In the genomic region with DNA sequence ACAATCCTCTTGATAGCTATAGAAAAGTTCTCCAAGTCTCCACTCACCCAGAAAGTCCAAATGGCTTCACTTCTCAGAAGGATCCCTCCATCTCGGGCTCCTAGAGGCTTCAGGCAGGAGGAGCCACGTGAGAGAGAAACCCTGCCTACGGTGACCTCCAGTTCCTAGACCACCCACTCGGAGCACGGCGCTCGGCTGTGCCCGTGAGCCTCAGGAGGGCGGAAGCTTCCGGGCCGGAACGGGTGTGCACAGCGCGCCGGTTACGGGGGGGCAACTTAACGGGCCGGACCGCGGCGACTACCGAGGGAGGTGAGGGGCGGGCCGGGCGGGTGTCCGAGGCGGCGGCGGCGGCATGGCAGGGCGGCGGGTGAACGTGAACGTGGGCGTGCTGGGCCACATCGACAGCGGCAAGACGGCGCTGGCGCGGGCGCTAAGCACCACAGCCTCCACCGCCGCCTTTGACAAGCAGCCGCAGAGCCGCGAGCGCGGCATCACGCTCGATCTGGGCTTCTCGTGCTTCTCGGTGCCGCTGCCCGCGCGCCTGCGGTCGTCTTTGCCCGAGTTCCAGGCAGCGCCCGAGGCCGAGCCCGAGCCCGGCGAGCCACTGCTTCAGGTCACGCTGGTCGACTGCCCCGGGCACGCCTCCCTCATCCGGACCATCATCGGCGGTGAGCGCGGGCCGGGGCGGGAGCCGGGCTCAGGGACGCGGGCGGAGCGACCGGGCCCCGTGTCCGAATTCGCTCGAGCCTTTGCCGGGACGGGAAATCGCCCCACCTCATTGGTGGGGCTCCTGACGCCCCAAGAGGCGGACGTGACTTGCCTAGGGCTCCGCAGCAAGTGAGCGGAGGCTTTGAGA, we compare ENCODE assay signal across 1 cellular context.
A peak's percentile ranks its signal among the peaks of the same experiment; 100 is the strongest.
TF ChIP-seq lines count a peak whose summit lies in the region.

A gene with protein sequence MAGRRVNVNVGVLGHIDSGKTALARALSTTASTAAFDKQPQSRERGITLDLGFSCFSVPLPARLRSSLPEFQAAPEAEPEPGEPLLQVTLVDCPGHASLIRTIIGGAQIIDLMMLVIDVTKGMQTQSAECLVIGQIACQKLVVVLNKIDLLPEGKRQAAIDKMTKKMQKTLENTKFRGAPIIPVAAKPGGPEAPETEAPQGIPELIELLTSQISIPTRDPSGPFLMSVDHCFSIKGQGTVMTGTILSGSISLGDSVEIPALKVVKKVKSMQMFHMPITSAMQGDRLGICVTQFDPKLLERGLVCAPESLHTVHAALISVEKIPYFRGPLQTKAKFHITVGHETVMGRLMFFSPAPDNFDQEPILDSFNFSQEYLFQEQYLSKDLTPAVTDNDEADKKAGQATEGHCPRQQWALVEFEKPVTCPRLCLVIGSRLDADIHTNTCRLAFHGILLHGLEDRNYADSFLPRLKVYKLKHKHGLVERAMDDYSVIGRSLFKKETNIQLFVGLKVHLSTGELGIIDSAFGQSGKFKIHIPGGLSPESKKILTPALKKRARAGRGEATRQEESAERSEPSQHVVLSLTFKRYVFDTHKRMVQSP (plus strand): TSS at position 326 of the 856 bp plus-strand sequence. CDS start 27 bp downstream, at position 353.

TF ChIP-seq in HepG2, 621 proteins besides CTCF, POLR2A, EP300 and RAD21 (continued from another document and continues in another):
- TF ChIP-seq, protein P1, sequence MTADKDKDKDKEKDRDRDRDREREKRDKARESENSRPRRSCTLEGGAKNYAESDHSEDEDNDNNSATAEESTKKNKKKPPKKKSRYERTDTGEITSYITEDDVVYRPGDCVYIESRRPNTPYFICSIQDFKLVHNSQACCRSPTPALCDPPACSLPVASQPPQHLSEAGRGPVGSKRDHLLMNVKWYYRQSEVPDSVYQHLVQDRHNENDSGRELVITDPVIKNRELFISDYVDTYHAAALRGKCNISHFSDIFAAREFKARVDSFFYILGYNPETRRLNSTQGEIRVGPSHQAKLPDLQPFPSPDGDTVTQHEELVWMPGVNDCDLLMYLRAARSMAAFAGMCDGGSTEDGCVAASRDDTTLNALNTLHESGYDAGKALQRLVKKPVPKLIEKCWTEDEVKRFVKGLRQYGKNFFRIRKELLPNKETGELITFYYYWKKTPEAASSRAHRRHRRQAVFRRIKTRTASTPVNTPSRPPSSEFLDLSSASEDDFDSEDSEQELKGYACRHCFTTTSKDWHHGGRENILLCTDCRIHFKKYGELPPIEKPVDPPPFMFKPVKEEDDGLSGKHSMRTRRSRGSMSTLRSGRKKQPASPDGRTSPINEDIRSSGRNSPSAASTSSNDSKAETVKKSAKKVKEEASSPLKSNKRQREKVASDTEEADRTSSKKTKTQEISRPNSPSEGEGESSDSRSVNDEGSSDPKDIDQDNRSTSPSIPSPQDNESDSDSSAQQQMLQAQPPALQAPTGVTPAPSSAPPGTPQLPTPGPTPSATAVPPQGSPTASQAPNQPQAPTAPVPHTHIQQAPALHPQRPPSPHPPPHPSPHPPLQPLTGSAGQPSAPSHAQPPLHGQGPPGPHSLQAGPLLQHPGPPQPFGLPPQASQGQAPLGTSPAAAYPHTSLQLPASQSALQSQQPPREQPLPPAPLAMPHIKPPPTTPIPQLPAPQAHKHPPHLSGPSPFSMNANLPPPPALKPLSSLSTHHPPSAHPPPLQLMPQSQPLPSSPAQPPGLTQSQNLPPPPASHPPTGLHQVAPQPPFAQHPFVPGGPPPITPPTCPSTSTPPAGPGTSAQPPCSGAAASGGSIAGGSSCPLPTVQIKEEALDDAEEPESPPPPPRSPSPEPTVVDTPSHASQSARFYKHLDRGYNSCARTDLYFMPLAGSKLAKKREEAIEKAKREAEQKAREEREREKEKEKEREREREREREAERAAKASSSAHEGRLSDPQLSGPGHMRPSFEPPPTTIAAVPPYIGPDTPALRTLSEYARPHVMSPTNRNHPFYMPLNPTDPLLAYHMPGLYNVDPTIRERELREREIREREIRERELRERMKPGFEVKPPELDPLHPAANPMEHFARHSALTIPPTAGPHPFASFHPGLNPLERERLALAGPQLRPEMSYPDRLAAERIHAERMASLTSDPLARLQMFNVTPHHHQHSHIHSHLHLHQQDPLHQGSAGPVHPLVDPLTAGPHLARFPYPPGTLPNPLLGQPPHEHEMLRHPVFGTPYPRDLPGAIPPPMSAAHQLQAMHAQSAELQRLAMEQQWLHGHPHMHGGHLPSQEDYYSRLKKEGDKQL (CRISPR knock-in tag; IDR thresholded peaks at IDR 0.05; ENCODE audit: low read depth) = 0 out of 2 replicates have a peak, but pooled peaks have one; percentile 41
- peak; percentile 73 for TF ChIP-seq IKZF4 (CRISPR knock-in tag; IDR thresholded peaks at IDR 0.05; ENCODE audit: borderline replicate concordance, low read depth, not compliant biosample characterization)
- TF ChIP-seq, protein P2, sequence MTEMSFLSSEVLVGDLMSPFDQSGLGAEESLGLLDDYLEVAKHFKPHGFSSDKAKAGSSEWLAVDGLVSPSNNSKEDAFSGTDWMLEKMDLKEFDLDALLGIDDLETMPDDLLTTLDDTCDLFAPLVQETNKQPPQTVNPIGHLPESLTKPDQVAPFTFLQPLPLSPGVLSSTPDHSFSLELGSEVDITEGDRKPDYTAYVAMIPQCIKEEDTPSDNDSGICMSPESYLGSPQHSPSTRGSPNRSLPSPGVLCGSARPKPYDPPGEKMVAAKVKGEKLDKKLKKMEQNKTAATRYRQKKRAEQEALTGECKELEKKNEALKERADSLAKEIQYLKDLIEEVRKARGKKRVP (CRISPR knock-in tag; IDR thresholded peaks at IDR 0.05) = peak in 1 of 2 experiments; percentile 80; a peak in 2 of 4 replicates
- TF ChIP-seq HOXA7 (CRISPR knock-in tag; IDR thresholded peaks at IDR 0.05) = no peak
- TF ChIP-seq ZNF839 (CRISPR knock-in tag; IDR thresholded peaks at IDR 0.05; ENCODE audit: borderline replicate concordance) = no peak
- TF ChIP-seq, protein P3, sequence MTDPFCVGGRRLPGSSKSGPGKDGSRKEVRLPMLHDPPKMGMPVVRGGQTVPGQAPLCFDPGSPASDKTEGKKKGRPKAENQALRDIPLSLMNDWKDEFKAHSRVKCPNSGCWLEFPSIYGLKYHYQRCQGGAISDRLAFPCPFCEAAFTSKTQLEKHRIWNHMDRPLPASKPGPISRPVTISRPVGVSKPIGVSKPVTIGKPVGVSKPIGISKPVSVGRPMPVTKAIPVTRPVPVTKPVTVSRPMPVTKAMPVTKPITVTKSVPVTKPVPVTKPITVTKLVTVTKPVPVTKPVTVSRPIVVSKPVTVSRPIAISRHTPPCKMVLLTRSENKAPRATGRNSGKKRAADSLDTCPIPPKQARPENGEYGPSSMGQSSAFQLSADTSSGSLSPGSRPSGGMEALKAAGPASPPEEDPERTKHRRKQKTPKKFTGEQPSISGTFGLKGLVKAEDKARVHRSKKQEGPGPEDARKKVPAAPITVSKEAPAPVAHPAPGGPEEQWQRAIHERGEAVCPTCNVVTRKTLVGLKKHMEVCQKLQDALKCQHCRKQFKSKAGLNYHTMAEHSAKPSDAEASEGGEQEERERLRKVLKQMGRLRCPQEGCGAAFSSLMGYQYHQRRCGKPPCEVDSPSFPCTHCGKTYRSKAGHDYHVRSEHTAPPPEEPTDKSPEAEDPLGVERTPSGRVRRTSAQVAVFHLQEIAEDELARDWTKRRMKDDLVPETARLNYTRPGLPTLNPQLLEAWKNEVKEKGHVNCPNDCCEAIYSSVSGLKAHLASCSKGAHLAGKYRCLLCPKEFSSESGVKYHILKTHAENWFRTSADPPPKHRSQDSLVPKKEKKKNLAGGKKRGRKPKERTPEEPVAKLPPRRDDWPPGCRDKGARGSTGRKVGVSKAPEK (CRISPR knock-in tag; IDR thresholded peaks at IDR 0.05; ENCODE audit: borderline replicate concordance) = no peak
- TF ChIP-seq ZFYVE20 (CRISPR knock-in tag; IDR thresholded peaks at IDR 0.05; ENCODE audit: borderline replicate concordance, low read depth) = 0 out of 2 replicates have a peak, but pooled peaks have one; percentile 43
- peak; percentile 88; the same call in 1 of the 2 replicates for TF ChIP-seq ZNF616 (CRISPR knock-in tag; IDR thresholded peaks at IDR 0.05; ENCODE audit: low read depth)
- TF ChIP-seq ZNF556 (CRISPR knock-in tag; IDR thresholded peaks at IDR 0.05; ENCODE audit: borderline replicate concordance) = peak; percentile 98
- 0 out of 2 replicates have a peak, but pooled peaks have one; percentile 10 for TF ChIP-seq ZNF12 (CRISPR knock-in tag; IDR thresholded peaks at IDR 0.05)
- TF ChIP-seq CREB1 (IDR thresholded peaks at IDR 0.05) = no peak
- no peak for TF ChIP-seq CREB1 (CRISPR knock-in tag; IDR thresholded peaks at IDR 0.05)
- TF ChIP-seq, protein P4, sequence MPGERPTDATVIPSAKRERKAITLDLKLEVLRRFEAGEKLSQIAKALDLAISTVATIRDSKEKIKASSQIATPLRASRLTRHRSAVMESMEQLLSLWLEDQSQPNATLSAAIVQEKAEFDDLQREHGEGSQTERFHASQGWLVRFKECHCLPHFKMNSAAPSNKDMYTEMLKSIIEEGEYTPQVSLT (CRISPR knock-in tag; IDR thresholded peaks at IDR 0.05; ENCODE audit: borderline replicate concordance, low read depth) = no peak
- TF ChIP-seq ISL2 (CRISPR knock-in tag; IDR thresholded peaks at IDR 0.05) = peak; percentile 57; the same call in 1 of the 2 replicates
- TF ChIP-seq, protein P5, sequence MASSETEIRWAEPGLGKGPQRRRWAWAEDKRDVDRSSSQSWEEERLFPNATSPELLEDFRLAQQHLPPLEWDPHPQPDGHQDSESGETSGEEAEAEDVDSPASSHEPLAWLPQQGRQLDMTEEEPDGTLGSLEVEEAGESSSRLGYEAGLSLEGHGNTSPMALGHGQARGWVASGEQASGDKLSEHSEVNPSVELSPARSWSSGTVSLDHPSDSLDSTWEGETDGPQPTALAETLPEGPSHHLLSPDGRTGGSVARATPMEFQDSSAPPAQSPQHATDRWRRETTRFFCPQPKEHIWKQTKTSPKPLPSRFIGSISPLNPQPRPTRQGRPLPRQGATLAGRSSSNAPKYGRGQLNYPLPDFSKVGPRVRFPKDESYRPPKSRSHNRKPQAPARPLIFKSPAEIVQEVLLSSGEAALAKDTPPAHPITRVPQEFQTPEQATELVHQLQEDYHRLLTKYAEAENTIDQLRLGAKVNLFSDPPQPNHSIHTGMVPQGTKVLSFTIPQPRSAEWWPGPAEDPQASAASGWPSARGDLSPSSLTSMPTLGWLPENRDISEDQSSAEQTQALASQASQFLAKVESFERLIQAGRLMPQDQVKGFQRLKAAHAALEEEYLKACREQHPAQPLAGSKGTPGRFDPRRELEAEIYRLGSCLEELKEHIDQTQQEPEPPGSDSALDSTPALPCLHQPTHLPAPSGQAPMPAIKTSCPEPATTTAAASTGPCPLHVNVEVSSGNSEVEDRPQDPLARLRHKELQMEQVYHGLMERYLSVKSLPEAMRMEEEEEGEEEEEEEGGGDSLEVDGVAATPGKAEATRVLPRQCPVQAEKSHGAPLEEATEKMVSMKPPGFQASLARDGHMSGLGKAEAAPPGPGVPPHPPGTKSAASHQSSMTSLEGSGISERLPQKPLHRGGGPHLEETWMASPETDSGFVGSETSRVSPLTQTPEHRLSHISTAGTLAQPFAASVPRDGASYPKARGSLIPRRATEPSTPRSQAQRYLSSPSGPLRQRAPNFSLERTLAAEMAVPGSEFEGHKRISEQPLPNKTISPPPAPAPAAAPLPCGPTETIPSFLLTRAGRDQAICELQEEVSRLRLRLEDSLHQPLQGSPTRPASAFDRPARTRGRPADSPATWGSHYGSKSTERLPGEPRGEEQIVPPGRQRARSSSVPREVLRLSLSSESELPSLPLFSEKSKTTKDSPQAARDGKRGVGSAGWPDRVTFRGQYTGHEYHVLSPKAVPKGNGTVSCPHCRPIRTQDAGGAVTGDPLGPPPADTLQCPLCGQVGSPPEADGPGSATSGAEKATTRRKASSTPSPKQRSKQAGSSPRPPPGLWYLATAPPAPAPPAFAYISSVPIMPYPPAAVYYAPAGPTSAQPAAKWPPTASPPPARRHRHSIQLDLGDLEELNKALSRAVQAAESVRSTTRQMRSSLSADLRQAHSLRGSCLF (CRISPR knock-in tag; IDR thresholded peaks at IDR 0.05; ENCODE audit: borderline replicate concordance) = no peak
- no peak for TF ChIP-seq ZNF24 (IDR thresholded peaks at IDR 0.05)
- peak; percentile 92 for TF ChIP-seq ZNF546 (CRISPR knock-in tag; conservative IDR thresholded peaks at IDR 0.05)
- TF ChIP-seq, protein P6, sequence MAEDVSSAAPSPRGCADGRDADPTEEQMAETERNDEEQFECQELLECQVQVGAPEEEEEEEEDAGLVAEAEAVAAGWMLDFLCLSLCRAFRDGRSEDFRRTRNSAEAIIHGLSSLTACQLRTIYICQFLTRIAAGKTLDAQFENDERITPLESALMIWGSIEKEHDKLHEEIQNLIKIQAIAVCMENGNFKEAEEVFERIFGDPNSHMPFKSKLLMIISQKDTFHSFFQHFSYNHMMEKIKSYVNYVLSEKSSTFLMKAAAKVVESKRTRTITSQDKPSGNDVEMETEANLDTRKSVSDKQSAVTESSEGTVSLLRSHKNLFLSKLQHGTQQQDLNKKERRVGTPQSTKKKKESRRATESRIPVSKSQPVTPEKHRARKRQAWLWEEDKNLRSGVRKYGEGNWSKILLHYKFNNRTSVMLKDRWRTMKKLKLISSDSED (CRISPR knock-in tag; IDR thresholded peaks at IDR 0.05) = 0 out of 2 replicates have a peak, but pooled peaks have one; percentile 61
- TF ChIP-seq ZNF3 (CRISPR knock-in tag; IDR thresholded peaks at IDR 0.05) = no peak
- TF ChIP-seq, protein P7, sequence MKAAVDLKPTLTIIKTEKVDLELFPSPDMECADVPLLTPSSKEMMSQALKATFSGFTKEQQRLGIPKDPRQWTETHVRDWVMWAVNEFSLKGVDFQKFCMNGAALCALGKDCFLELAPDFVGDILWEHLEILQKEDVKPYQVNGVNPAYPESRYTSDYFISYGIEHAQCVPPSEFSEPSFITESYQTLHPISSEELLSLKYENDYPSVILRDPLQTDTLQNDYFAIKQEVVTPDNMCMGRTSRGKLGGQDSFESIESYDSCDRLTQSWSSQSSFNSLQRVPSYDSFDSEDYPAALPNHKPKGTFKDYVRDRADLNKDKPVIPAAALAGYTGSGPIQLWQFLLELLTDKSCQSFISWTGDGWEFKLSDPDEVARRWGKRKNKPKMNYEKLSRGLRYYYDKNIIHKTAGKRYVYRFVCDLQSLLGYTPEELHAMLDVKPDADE (CRISPR knock-in tag; IDR thresholded peaks at IDR 0.05) = no peak
- peak; percentile 78; the same call in 1 of the 2 replicates for TF ChIP-seq ZNF558 (CRISPR knock-in tag; IDR thresholded peaks at IDR 0.05; ENCODE audit: borderline replicate concordance)
- TF ChIP-seq ELF4 (CRISPR knock-in tag; IDR thresholded peaks at IDR 0.05; ENCODE audit: borderline replicate concordance) = 0 out of 2 replicates have a peak, but pooled peaks have one; percentile 37
- TF ChIP-seq NFKBIZ (CRISPR knock-in tag; IDR thresholded peaks at IDR 0.05) = peak; percentile 73; the same call in 1 of the 2 replicates
- TF ChIP-seq PAWR (CRISPR knock-in tag; IDR thresholded peaks at IDR 0.05; ENCODE audit: borderline replicate concordance) = 0 out of 2 replicates have a peak, but pooled peaks have one; percentile 42
- peak; percentile 75; the same call in 1 of the 2 replicates for TF ChIP-seq ZSCAN9 (CRISPR knock-in tag; IDR thresholded peaks at IDR 0.05; ENCODE audit: borderline replicate concordance)
- TF ChIP-seq RFXANK (CRISPR knock-in tag; IDR thresholded peaks at IDR 0.05) = 0 out of 2 replicates have a peak, but pooled peaks have one; percentile 63
- TF ChIP-seq YEATS4 (CRISPR knock-in tag; IDR thresholded peaks at IDR 0.05; ENCODE audit: borderline replicate concordance) = peak; percentile 97
- no peak for TF ChIP-seq LCORL (IDR thresholded peaks at IDR 0.05)
- peak; percentile 62; the same call in 1 of the 2 replicates for TF ChIP-seq LCORL (CRISPR knock-in tag; IDR thresholded peaks at IDR 0.05)
- peak; percentile 86 for TF ChIP-seq ELF3 (CRISPR knock-in tag; IDR thresholded peaks at IDR 0.05)
- TF ChIP-seq RNF2 (conservative IDR thresholded peaks at IDR 0.05; ENCODE audit: low read depth) = no peak
- peak; percentile 93 for TF ChIP-seq ARID2 (CRISPR knock-in tag; IDR thresholded peaks at IDR 0.05; ENCODE audit: borderline replicate concordance)
- no peak for TF ChIP-seq ZNF720 (CRISPR knock-in tag; IDR thresholded peaks at IDR 0.05)
- TF ChIP-seq TBP (CRISPR knock-in tag; IDR thresholded peaks at IDR 0.05) = peak; percentile 69; the same call in 1 of the 2 replicates
